1 cellular context compared by ENCODE assay signal in genomic region chr20:48284837-48285236, GRCh38.
TF ChIP-seq lines count a peak whose summit lies in the region.

No MANE protein-coding gene starts in this region.

TF ChIP-seq in SK-N-SH treated with all-trans-retinoic acid at 6 μM for 48 hours, 23 proteins besides CTCF, POLR2A, EP300 and RAD21 (continued from another document):
- TF ChIP-seq ZFP30 (CRISPR knock-in tag; IDR thresholded peaks at IDR 0.05) (no peak), ESRRG (CRISPR knock-in tag; IDR thresholded peaks at IDR 0.05) (no peak)
TF ChIP-seq in SK-N-SH treated with all-trans-retinoic acid at 6 μM for 48 hours: peak in this region for 0.
